Comparison of ENCODE assay signal across 8 cellular contexts in genomic region chr4:11480683-11481082, GRCh38. TPM values are rescaled to one million over a fixed set of nuclear protein-coding genes. Genes with fewer than 3 reads are reported as not detected.
DNase-seq lines count a peak whose midpoint lies in the region; ATAC-seq and TF ChIP-seq lines count a peak whose summit lies in the region.

No MANE protein-coding gene starts in this region.

- H3K4me3 ChIP-seq in RWPE2 (ENCODE audit: severe bottlenecking) (no peak overlapping the region), right lobe of liver (no peak overlapping the region), foreskin fibroblast (ENCODE audit: low read depth in 1 of 2, low read length in 2 of 2) (no peak overlapping the region)

- TF ChIP-seq POLR2A in right lobe of liver (IDR thresholded peaks at IDR 0.05): no peak

- H3K27me3 ChIP-seq in RWPE2 (ENCODE audit: insufficient read depth, poor library complexity, severe bottlenecking) (no peaks in the 10 kb centered on the region), right lobe of liver (no peaks in the 10 kb centered on the region)

- TF ChIP-seq CTCF in RWPE2 (IDR thresholded peaks at IDR 0.05; ENCODE audit: poor library complexity, severe bottlenecking): no peak
- no peak for TF ChIP-seq CTCF in right lobe of liver (IDR thresholded peaks at IDR 0.05)
- no peak for TF ChIP-seq CTCF in foreskin fibroblast (IDR thresholded peaks at IDR 0.05; ENCODE audit: low read depth, low read length)

- H3K36me3 ChIP-seq in RWPE2 (ENCODE audit: low read depth) (no peaks in the 10 kb centered on the region), right lobe of liver (no peaks in the 10 kb centered on the region)

- H3K27ac ChIP-seq in RWPE2 (ENCODE audit: poor library complexity, severe bottlenecking) (no peak overlapping the region), right lobe of liver (no peak overlapping the region)

- intact Hi-C loops in right lobe of liver (cut with DNase I): no loop called here

- ATAC-seq in GM19023 (IDR thresholded peaks at IDR 0.05; ENCODE audit: unreplicated experiment) (peak; percentile 65), HG02884 (IDR thresholded peaks at IDR 0.05; ENCODE audit: unreplicated experiment) (peak; percentile 86), RWPE2 (ENCODE audit: low read depth) (peak; percentile 74), right lobe of liver (peak; percentile 60 to 85 (median 76))

- H3K4me1 ChIP-seq in RWPE2 (ENCODE audit: insufficient read depth, poor library complexity, severe bottlenecking) (no peaks in the 10 kb centered on the region), right lobe of liver (no peaks in the 10 kb centered on the region)

- 27% methylated on average over 2 of the region's 2 CpGs for WGBS in right lobe of liver (ENCODE audit: insufficient coverage, low coverage, low lambda C conversion rate, missing lambda C conversion rate)

- H3K9me3 ChIP-seq in RWPE2 (ENCODE audit: severe bottlenecking) (no peaks in the 10 kb centered on the region), right lobe of liver (no peaks in the 10 kb centered on the region)

- no peak for DNase-seq in RWPE2 (ENCODE audit: low spot score)
- no peak for DNase-seq in right lobe of liver
- DNase-seq in NCI-H2107 (lab: John Stamatoyannopoulos, UW): no peak
- no peak for DNase-seq in NCI-H1417 (lab: John Stamatoyannopoulos, UW)
- no peak for DNase-seq in germinal center (ENCODE audit: low spot score)
- DNase-seq in foreskin fibroblast: no peak

RNA-seq across cellular contexts. Expression of gene HS3ST1, which starts 52.0 kb away (rescaled TPM):
- total RNA-seq in right lobe of liver: 1 to 10 TPM in 1 of 6 experiments, under 1 TPM in 5; 0.11 to 1.2 (median 0.25) TPM
